ENCODE assay signal across 10 cellular contexts in the genomic region with DNA sequence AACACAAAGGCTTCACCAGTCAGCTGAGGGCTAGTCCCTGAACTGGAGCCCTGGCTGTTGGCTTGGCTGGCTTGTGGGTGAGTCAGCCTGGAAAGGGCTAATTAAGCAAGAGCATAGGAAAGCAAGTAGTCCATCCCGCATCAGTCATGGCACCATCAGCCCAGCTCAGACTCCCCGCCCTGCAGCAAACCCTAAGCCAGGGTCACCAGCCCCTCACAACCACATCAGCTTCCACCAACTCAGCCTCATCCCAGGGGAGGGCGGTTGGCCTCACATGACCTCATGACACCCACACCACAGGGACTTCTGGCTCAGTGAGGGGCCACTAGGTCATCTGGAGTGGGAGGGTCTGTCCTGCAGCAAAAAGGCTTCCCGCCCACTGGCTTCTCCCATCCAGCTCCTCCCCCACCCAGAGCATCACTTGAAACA. TPM values are rescaled to one million over a fixed set of nuclear protein-coding genes. Genes with fewer than 3 reads are reported as not detected.
DNase-seq lines count a peak whose midpoint lies in the region; ATAC-seq and TF ChIP-seq lines count a peak whose summit lies in the region.
"Had no signal": no experiment of that assay in that cellular context is flagged by ENCODE, and none has a peak within 500 bp of the region (broad histone marks: within the 10 kb centered on the region; RNA-seq: fewer than 3 reads in every experiment).

No MANE protein-coding gene starts in this region.

- no peak overlapping the region for H3K27ac Mint-ChIP-seq in stimulated activated naive B cell treated with anti-CD40 and anti-IgM and Interleukin-4, amounts not matched to agents 10 μg/mL and 1 μg/mL and 100 μg/mL, for 72 hours

- no peak overlapping the region for H3K4me3 Mint-ChIP-seq in stimulated activated naive B cell treated with anti-CD40 and anti-IgM and Interleukin-4, amounts not matched to agents 10 μg/mL and 1 μg/mL and 100 μg/mL, for 72 hours

- no peak for TF ChIP-seq CTCF in epithelial cell of proximal tubule (conservative IDR thresholded peaks at IDR 0.05; ENCODE audit: low read depth, low read length)

- no peaks in the 10 kb centered on the region for H3K9me3 Mint-ChIP-seq in stimulated activated naive B cell treated with anti-CD40 and anti-IgM and Interleukin-4, amounts not matched to agents 10 μg/mL and 1 μg/mL and 100 μg/mL, for 72 hours

- in situ Hi-C loops in Caki2 (cut with HindIII; ENCODE audit: low pct_unique_long_range_greater_than_20kb, low sequenced_read_pairs) (no loop called here), ACHN (cut with HindIII; ENCODE audit: low pct_ligation_motif_present, low pct_unique_long_range_greater_than_20kb, low sequenced_read_pairs) (no loop called here)

- no peaks in the 10 kb centered on the region for H3K4me1 Mint-ChIP-seq in stimulated activated naive B cell treated with anti-CD40 and anti-IgM and Interleukin-4, amounts not matched to agents 10 μg/mL and 1 μg/mL and 100 μg/mL, for 72 hours

- no peak overlapping the region for H3K4me3 ChIP-seq in epithelial cell of proximal tubule (ENCODE audit: low read depth, low read length)
- H3K4me3 ChIP-seq: cardiac muscle cell had no signal

- no peak for ATAC-seq in HG03520 (IDR thresholded peaks at IDR 0.05; ENCODE audit: unreplicated experiment)
- no peak for ATAC-seq in stimulated activated naive B cell treated with anti-CD40 and anti-IgM and Interleukin-4, amounts not matched to agents 10 μg/mL and 1 μg/mL and 100 μg/mL, for 72 hours (replicated peaks)

- DNase-seq in Caki2 (ENCODE audit: low read depth) = peak; percentile 19
- DNase-seq in RKO (ENCODE audit: low spot score) = peak; percentile 19
- DNase-seq in epithelial cell of proximal tubule (ENCODE audit: low read depth) = peak; percentile 26
- DNase-seq in non-pigmented ciliary epithelial cell (ENCODE audit: low read depth) = peak; percentile 49
- DNase-seq in NCI-H2081 treated with DMSO at 0.1 percent for 48 hours (lab: John Stamatoyannopoulos, UW) = no peak
- no peak for DNase-seq in ACHN
- DNase-seq in stimulated activated naive B cell treated with anti-CD40 and anti-IgM and Interleukin-4, amounts not matched to agents 10 μg/mL and 1 μg/mL and 100 μg/mL, for 72 hours = no peak
- DNase-seq: NCI-H524 had no signal

- peaks cover 36 to 46% of the 10 kb centered on the region in 2 donors for H3K36me3 Mint-ChIP-seq in stimulated activated naive B cell treated with anti-CD40 and anti-IgM and Interleukin-4, amounts not matched to agents 10 μg/mL and 1 μg/mL and 100 μg/mL, for 72 hours

- no peaks in the 10 kb centered on the region for H3K27me3 Mint-ChIP-seq in stimulated activated naive B cell treated with anti-CD40 and anti-IgM and Interleukin-4, amounts not matched to agents 10 μg/mL and 1 μg/mL and 100 μg/mL, for 72 hours

RNA-seq across cellular contexts. Expression of gene SPATC1L, which starts 7.0 kb away (rescaled TPM):
- total RNA-seq in Caki2 (2014; rRNA removed; shearing (Covaris generic); ENCODE audit: low replicate concordance) = 3.8 and 5.4 TPM in 2 replicates
- 15.6 and 22.0 TPM in 2 replicates for total RNA-seq in epithelial cell of proximal tubule

RNA-seq across cellular contexts. Expression of gene FTCD, which starts 35.9 kb away (rescaled TPM):
- 0.14 TPM in 1 of 2 replicates, not detected in the other for total RNA-seq in Caki2 (2014; rRNA removed; shearing (Covaris generic); ENCODE audit: low replicate concordance)
- total RNA-seq in epithelial cell of proximal tubule = not detected in 2 replicates

RNA-seq across cellular contexts. Expression of gene LSS, which starts 37.3 kb away (rescaled TPM):
- total RNA-seq in Caki2 (2014; rRNA removed; shearing (Covaris generic); ENCODE audit: low replicate concordance) = 16.7 and 18.8 TPM in 2 replicates
- total RNA-seq in epithelial cell of proximal tubule = 32.0 and 106 TPM in 2 replicates

Comparison
In these comparisons a context has a peak if more than half of its experiments do, and no peak if none do; other contexts are left out.
1. DNase-seq: peak in Caki2 (single experiment), RKO (single experiment), epithelial cell of proximal tubule (single experiment) and non-pigmented ciliary epithelial cell (single experiment); none in NCI-H2081 treated with DMSO at 0.1 percent for 48 hours (single experiment), ACHN (single experiment) and stimulated activated naive B cell treated with anti-CD40 and anti-IgM and Interleukin-4, amounts not matched to agents 10 μg/mL and 1 μg/mL and 100 μg/mL, for 72 hours (single experiment).